Comparison of ENCODE assay signal across 8 cellular contexts in the genomic region with DNA sequence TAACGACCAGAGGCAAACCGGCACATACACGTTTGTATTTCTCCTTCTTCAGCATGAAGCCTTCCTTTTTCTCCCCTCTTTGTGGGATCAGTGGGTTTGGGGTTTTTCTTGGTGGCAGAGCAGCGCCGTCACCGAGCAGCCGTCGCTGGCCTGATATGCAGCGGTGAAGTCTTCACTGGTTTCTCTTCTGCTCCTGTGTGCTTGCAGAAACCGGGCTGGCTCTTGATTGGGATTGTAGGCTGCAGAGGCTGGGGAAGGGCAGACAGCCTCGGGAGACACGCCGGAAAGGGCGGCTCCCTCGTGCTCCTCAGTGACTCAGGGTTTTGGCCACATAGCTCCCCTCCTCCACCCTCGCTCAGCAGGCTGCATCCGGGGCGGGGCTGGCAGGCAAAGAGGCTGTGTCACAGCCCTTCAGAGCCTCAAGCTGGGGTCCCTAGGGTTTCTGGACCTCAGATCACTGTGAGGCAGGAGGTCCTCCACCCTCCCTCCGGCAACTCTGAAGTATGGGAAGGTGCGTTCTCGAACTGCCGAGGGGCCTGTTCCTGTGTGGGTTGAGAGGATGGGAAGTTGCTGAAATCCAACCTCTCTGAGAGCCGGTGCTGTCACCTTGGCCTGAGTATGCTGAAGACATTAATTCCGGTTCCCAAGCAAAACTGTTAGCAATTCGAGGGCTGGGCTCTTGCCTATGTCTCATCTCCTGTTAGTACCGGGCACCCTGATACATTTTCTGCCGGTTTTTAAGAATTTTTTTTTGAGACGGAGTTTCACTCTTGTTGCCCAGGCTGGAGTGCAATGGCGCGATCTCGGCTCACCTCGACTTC. TPM values are rescaled to one million over a fixed set of nuclear protein-coding genes. Genes with fewer than 3 reads are reported as not detected.
DNase-seq lines count a peak whose midpoint lies in the region; ATAC-seq and TF ChIP-seq lines count a peak whose summit lies in the region.

No MANE protein-coding gene starts in this region.

- H3K27me3 ChIP-seq in CD8-positive, alpha-beta memory T cell (ENCODE audit: insufficient read depth, low read length, poor library complexity, severe bottlenecking) = no peaks in the 10 kb centered on the region
- H3K27me3 ChIP-seq in neutrophil (no peaks in the 10 kb centered on the region), subcutaneous abdominal adipose tissue (ENCODE audit: control insufficient read depth in 5 of 5, insufficient read depth in 4 of 5, low read length in 5 of 5) (no peaks in the 10 kb centered on the region)

- no peak for TF ChIP-seq CTCF in neutrophil (IDR thresholded peaks at IDR 0.05)

- H3K9me3 Mint-ChIP-seq in CD8-positive, alpha-beta memory T cell = no peaks in the 10 kb centered on the region

- CTCF ChIA-PET in CD8-positive, alpha-beta memory T cell (lab: Charles Lee) = interaction anchor here (0.5 to 2.7 kb wide), 7 partner anchors 22 to 441 kb away, joined by 3 to 11 read pairs (median 5); partner anchors contain the start of genes NQO2 and RIPK1

- no peaks in the 10 kb centered on the region for H3K9me3 ChIP-seq in CD8-positive, alpha-beta memory T cell (ENCODE audit: low read length)
- H3K9me3 ChIP-seq in neutrophil = no peaks in the 10 kb centered on the region
- no peaks in the 10 kb centered on the region for H3K9me3 ChIP-seq in subcutaneous abdominal adipose tissue (ENCODE audit: control insufficient read depth in 5 of 5, low read length in 5 of 5)

- ATAC-seq in GM19455 (IDR thresholded peaks at IDR 0.05; ENCODE audit: unreplicated experiment) (peak; percentile 80), HG03571 (IDR thresholded peaks at IDR 0.05; ENCODE audit: unreplicated experiment) (peak; percentile 75)

- H3K27me3 Mint-ChIP-seq in CD8-positive, alpha-beta memory T cell = peaks cover 0 to 1% of the 10 kb centered on the region in 2 donors

- H3K36me3 Mint-ChIP-seq in CD8-positive, alpha-beta memory T cell = peaks cover 6 to 23% (median 13%) of the 10 kb centered on the region in 3 donors

- peaks cover 47 to 65% (median 55%) of the 10 kb centered on the region in 3 donors for H3K4me1 Mint-ChIP-seq in CD8-positive, alpha-beta memory T cell

- H3K4me3 ChIP-seq in CD8-positive, alpha-beta memory T cell (ENCODE audit: low read length) = peak overlapping the region; percentile 88
- H3K4me3 ChIP-seq in neutrophil (ENCODE audit: low read depth in 1 of 2, low read length in 1 of 2) (peak overlapping the region; percentile 72 to 96), subcutaneous abdominal adipose tissue (ENCODE audit: low read depth in 1 of 5, low read length in 5 of 5) (peak overlapping the region; percentile 67 to 92 (median 72))

- peak overlapping the region; percentile 78 to 93 (median 90) for H3K4me3 Mint-ChIP-seq in CD8-positive, alpha-beta memory T cell

- H3K36me3 ChIP-seq in CD8-positive, alpha-beta memory T cell (ENCODE audit: insufficient read depth, low read length) = peaks cover 6% of the 10 kb centered on the region
- H3K36me3 ChIP-seq in neutrophil (peaks cover 22% of the 10 kb centered on the region), subcutaneous abdominal adipose tissue (ENCODE audit: control insufficient read depth in 5 of 5, insufficient read depth in 5 of 5, low read length in 5 of 5) (peaks cover 6 to 13% (median 10%) of the 10 kb centered on the region in 5 donors)

- H3K27ac Mint-ChIP-seq in CD8-positive, alpha-beta memory T cell = peak overlapping the region; percentile 77 to 99 (median 93)

- DNase-seq in CD8-positive, alpha-beta memory T cell = peak; percentile 71 to 89 (median 77)
- peak; percentile 93 for DNase-seq in activated T-cell treated with anti-CD3 and anti-CD28 coated beads, Interleukin-2, amount 50 U/mL, for 48 hours
- DNase-seq in fibroblast of the conjunctiva (ENCODE audit: low read depth) = peak; percentile 76

- H3K27ac ChIP-seq in CD8-positive, alpha-beta memory T cell (ENCODE audit: low read depth, low read length) = peak overlapping the region; percentile 90
- H3K27ac ChIP-seq in neutrophil = peak overlapping the region; percentile 97
- H3K27ac ChIP-seq in subcutaneous abdominal adipose tissue (ENCODE audit: low read depth, low read length) = peak overlapping the region; percentile 83

- peak overlapping the region; percentile 53 to 85 (median 71) for H3K9ac ChIP-seq in subcutaneous abdominal adipose tissue (ENCODE audit: low read length in 5 of 5)

- peaks cover 47% of the 10 kb centered on the region for H3K4me1 ChIP-seq in CD8-positive, alpha-beta memory T cell (ENCODE audit: insufficient read depth, low read length)
- H3K4me1 ChIP-seq in neutrophil (ENCODE audit: control insufficient read depth in 1 of 2, insufficient read depth in 1 of 2, low read depth in 1 of 2, low read length in 1 of 2) (peaks cover 76 to 83% of the 10 kb centered on the region in 2 experiments), subcutaneous abdominal adipose tissue (ENCODE audit: control insufficient read depth in 5 of 5, insufficient read depth in 5 of 5, low read length in 5 of 5) (peaks cover 11 to 66% (median 57%) of the 10 kb centered on the region in 5 donors)

- POLR2A ChIA-PET in CD8-positive, alpha-beta memory T cell (lab: Charles Lee) = interaction anchor here (0.6 to 2.0 kb wide), 5 partner anchors 23 to 236 kb away, joined by 3 to 23 read pairs (median 3); partner anchors contain the start of gene NQO2

TF ChIP-seq in PFSK-1, 5 proteins besides CTCF, POLR2A, EP300 and RAD21:
- TF ChIP-seq FOXP2 (optimal IDR thresholded peaks at IDR 0.05; ENCODE audit: borderline replicate concordance, extremely low read depth, extremely low read length, insufficient read depth) = peak; percentile 86
- no peak for TF ChIP-seq POLR2AphosphoS5 (IDR thresholded peaks at IDR 0.05; ENCODE audit: low read depth, low read length)
- no peak for TF ChIP-seq SIN3A (IDR thresholded peaks at IDR 0.05; ENCODE audit: borderline replicate concordance, insufficient read depth, low read length)
- TF ChIP-seq TAF1 (IDR thresholded peaks at IDR 0.05; ENCODE audit: borderline replicate concordance, insufficient read depth, low read length) = no peak
TF ChIP-seq in PFSK-1: peak in this region for 1.

RNA-seq across cellular contexts. Expression of gene NQO2, which starts 24.2 kb away (rescaled TPM):
- total RNA-seq in CD8-positive, alpha-beta memory T cell = 10 to 100 TPM; 15.6 to 18.5 TPM
- polyA plus RNA-seq in CD8-positive, alpha-beta memory T cell = 53.5 TPM
- polyA plus RNA-seq in PFSK-1 (2012; ENCODE audit: insufficient read length, low read depth) = 47.0 TPM

RNA-seq across cellular contexts. Expression of gene RIPK1, which starts 44.4 kb away (rescaled TPM):
- total RNA-seq in CD8-positive, alpha-beta memory T cell = 10 to 100 TPM; 21.7 to 22.1 TPM
- polyA plus RNA-seq in CD8-positive, alpha-beta memory T cell = 25.1 TPM
- polyA plus RNA-seq in PFSK-1 (2012; ENCODE audit: insufficient read length, low read depth) = 19.4 TPM

RNA-seq across cellular contexts. Expression of gene SERPINB6, which starts 52.5 kb away (rescaled TPM):
- total RNA-seq in CD8-positive, alpha-beta memory T cell = 10 to 100 TPM; 62.1 to 66.0 TPM
- polyA plus RNA-seq in CD8-positive, alpha-beta memory T cell = 86.0 TPM
- polyA plus RNA-seq in PFSK-1 (2012; ENCODE audit: insufficient read length, low read depth) = 81.7 TPM

Comparison
In these comparisons a context has a peak if more than half of its experiments do, and no peak if none do; other contexts are left out.
1. Peak in every context shown above with its lines: DNase-seq, ATAC-seq, H3K4me3 ChIP-seq and H3K27ac ChIP-seq.